Comparison of ENCODE assay signal across 18 cellular contexts in genomic region chr1:177770096-177770495, GRCh38.
DNase-seq lines count a peak whose midpoint lies in the region; ATAC-seq and TF ChIP-seq lines count a peak whose summit lies in the region.
"Had no signal": no experiment of that assay in that cellular context is flagged by ENCODE, and none has a peak within 500 bp of the region (broad histone marks: within the 10 kb centered on the region; RNA-seq: fewer than 3 reads in every experiment).

No MANE protein-coding gene starts in this region.

- no peak overlapping the region for H3K18ac ChIP-seq in H9 (ENCODE audit: insufficient read length, low read depth, low read length)

- intact Hi-C loops in left colon (cut with DNase I, micrococcal nuclease) (no loop called here), posterior cingulate gyrus (cut with DNase I) (no loop called here), left ventricle myocardium superior (cut with micrococcal nuclease) (no loop called here)

- no peak overlapping the region for H3K56ac ChIP-seq in H9 (ENCODE audit: insufficient read length, low read depth, low read length)

- no peak overlapping the region for H4K91ac ChIP-seq in H9 (ENCODE audit: insufficient read length, low read depth, low read length)

- ATAC-seq in left colon (peak; percentile 67), left ventricle myocardium superior (no peak)
- ATAC-seq: A549, T-cell had no signal

- H3T11ph ChIP-seq in H9 (ENCODE audit: low read length): no peak overlapping the region

- H3K79me2 ChIP-seq in H9 (ENCODE audit: insufficient read depth, low read length): no peaks in the 10 kb centered on the region

- H4K5ac ChIP-seq in H9 (ENCODE audit: insufficient read length, low read depth, low read length): no peak overlapping the region

- H3K4me1 ChIP-seq in H9 (ENCODE audit: insufficient read depth, low read length): no peaks in the 10 kb centered on the region
- H3K4me1 ChIP-seq: A549 had no signal

- no peak overlapping the region for H2BK5ac ChIP-seq in H9 (ENCODE audit: insufficient read length, low read length)

- no peak for TF ChIP-seq CTCF in H9 (conservative IDR thresholded peaks at IDR 0.05)

- H3K9me3 ChIP-seq in H9 (ENCODE audit: control insufficient read depth, low read depth, low read length): peaks cover 13% of the 10 kb centered on the region
- H3K9me3 ChIP-seq: SK-N-SH had no signal

- no peak overlapping the region for H2BK120ac ChIP-seq in H9 (ENCODE audit: low read depth, low read length, poor library complexity, severe bottlenecking)

- H3K27me3 ChIP-seq in H9 (ENCODE audit: insufficient read depth, low read length): no peaks in the 10 kb centered on the region

- H3K4me1 Mint-ChIP-seq in H9: no peaks in the 10 kb centered on the region
- H3K4me1 Mint-ChIP-seq: T-cell had no signal

- H3K4me2 ChIP-seq in H9 (ENCODE audit: insufficient read depth, insufficient read length, low read length): no peak overlapping the region
- H3K4me2 ChIP-seq: A549, SK-N-SH had no signal

- no peak overlapping the region for H3K9ac ChIP-seq in H9 (ENCODE audit: extremely low read depth, insufficient read length, low read length)
- H3K9ac ChIP-seq: SK-N-SH had no signal

- no peaks in the 10 kb centered on the region for H3K79me1 ChIP-seq in H9 (ENCODE audit: insufficient read depth, low read depth, low read length, poor library complexity, severe bottlenecking)

- H3K4me3 Mint-ChIP-seq in H9: no peak overlapping the region
- H3K4me3 Mint-ChIP-seq: T-cell had no signal

- H4K8ac ChIP-seq in H9 (replicated peaks; ENCODE audit: insufficient read length, low read depth, low read length): no peak overlapping the region

- no peak overlapping the region for H3K4ac ChIP-seq in H9 (ENCODE audit: low read depth, low read length)

- no peak overlapping the region for H2BK20ac ChIP-seq in H9 (ENCODE audit: low read depth, low read length, poor library complexity, severe bottlenecking)

- no peak overlapping the region; a peak in 1 of 7 replicates for H3K27ac Mint-ChIP-seq in H9
- H3K27ac Mint-ChIP-seq: T-cell had no signal

- H3K23me2 ChIP-seq in H9 (ENCODE audit: insufficient read length, low read depth, low read length, poor library complexity, severe bottlenecking): no peaks in the 10 kb centered on the region

- no peak overlapping the region for H2BK15ac ChIP-seq in H9 (ENCODE audit: low read depth, low read length)

- no peak overlapping the region for H3K23ac ChIP-seq in H9 (ENCODE audit: insufficient read length, low read depth, low read length)

- H4K20me1 ChIP-seq in H9 (ENCODE audit: control insufficient read depth, insufficient read depth, insufficient read length): peaks cover 2% of the 10 kb centered on the region

- no peak overlapping the region for H3K14ac ChIP-seq in H9 (ENCODE audit: insufficient read depth, low read length)

- DNase-seq in NCI-H2029 (lab: John Stamatoyannopoulos, UW): peak; percentile 21
- DNase-seq in NCI-H2029 treated with DMSO at 0.1 percent for 48 hours (lab: John Stamatoyannopoulos, UW): no peak
- DNase-seq in NCI-H1436 treated with DMSO at 0.1 percent for 48 hours (lab: John Stamatoyannopoulos, UW): peak; percentile 44
- peak; percentile 80 for DNase-seq in NCI-H345 treated with DMSO at 0.1 percent for 48 hours (lab: John Stamatoyannopoulos, UW; ENCODE audit: unreplicated experiment)
- no peak for DNase-seq in left colon
- no peak for DNase-seq in posterior cingulate gyrus
- DNase-seq in left ventricle myocardium superior: no peak
- no peak for DNase-seq in H9
- DNase-seq: C1 segment of cervical spinal cord, DMS 273 treated with DMSO at 0.1 percent for 48 hours, H7, NCI-H1694 treated with DMSO at 0.1 percent for 48 hours, NCI-H446, SHP77, SK-N-SH, T-cell, T-helper 9 cell had no signal

- H2AFZ ChIP-seq in H9 (ENCODE audit: low read length): no peak overlapping the region

- no peak overlapping the region for H3K27ac ChIP-seq in H9 (ENCODE audit: insufficient read length, low read depth, low read length)
- H3K27ac ChIP-seq: A549 had no signal

- no peak overlapping the region for H2BK12ac ChIP-seq in H9 (ENCODE audit: insufficient read length, low read depth, low read length)

- peaks cover 20 to 21% of the 10 kb centered on the region in 2 experiments for H3K9me3 Mint-ChIP-seq in H9

- H3K36me3 Mint-ChIP-seq in H9 (ENCODE audit: insufficient read depth in 1 of 3, low read depth in 3 of 3): peaks cover 3 to 22% (median 14%) of the 10 kb centered on the region in 3 experiments; a peak in 6 of 7 replicates
- H3K36me3 Mint-ChIP-seq: T-cell had no signal

- H3K27me3 Mint-ChIP-seq in H9 (ENCODE audit: low read depth): no peaks in the 10 kb centered on the region; the same call in 1 of the 2 replicates
- H3K27me3 Mint-ChIP-seq: T-cell had no signal

- H2AK5ac ChIP-seq in H9 (ENCODE audit: insufficient read length, low read length): no peak overlapping the region

Comparison
In these comparisons a context has a peak if more than half of its experiments do, and no peak if none do; other contexts are left out.
1. DNase-seq: peak in NCI-H2029 (single experiment), NCI-H1436 treated with DMSO at 0.1 percent for 48 hours (single experiment) and NCI-H345 treated with DMSO at 0.1 percent for 48 hours (single experiment); none in NCI-H2029 treated with DMSO at 0.1 percent for 48 hours (single experiment), left colon (0 of 2), posterior cingulate gyrus (0 of 10), left ventricle myocardium superior (single experiment) and H9 (single experiment).